Comparison of ENCODE assay signal across 24 cellular contexts in the genomic region with DNA sequence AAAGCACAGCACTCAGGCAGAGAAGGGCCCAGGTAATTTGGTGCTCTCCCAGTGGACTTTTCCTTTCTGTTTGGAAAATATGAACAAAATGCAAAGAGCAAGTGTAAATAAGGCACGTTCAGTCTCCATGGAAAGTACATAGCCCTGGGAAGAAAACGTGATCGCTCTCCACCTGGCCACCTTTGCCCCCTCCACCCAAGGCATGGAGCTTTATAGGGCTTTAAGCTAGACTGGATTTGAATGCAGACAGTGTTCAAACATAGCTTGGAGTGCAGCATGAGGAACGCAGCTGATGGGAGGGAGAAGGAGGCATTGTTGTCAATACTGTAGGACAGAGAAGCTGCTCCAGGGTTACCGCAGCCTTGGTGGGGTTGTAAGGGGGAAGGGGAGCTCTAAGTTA.
DNase-seq lines count a peak whose midpoint lies in the region; ATAC-seq and TF ChIP-seq lines count a peak whose summit lies in the region.
"Had no signal": no experiment of that assay in that cellular context is flagged by ENCODE, and none has a peak within 500 bp of the region (broad histone marks: within the 10 kb centered on the region; RNA-seq: fewer than 3 reads in every experiment).

No MANE protein-coding gene starts in this region.

- DNase-seq in NCI-H1092 treated with DMSO at 0.1 percent for 48 hours (lab: John Stamatoyannopoulos, UW) (peak; percentile 11), NCI-H1092 (lab: John Stamatoyannopoulos, UW) (no peak), NCI-H345 treated with DMSO at 0.1 percent for 48 hours (lab: John Stamatoyannopoulos, UW; ENCODE audit: unreplicated experiment) (peak; percentile 92), globus pallidus (ENCODE audit: low spot score) (peak; percentile 13), progenitor cell of endocrine pancreas (ENCODE audit: low spot score, unreplicated experiment) (no peak), gastrocnemius medialis (no peak), NCI-H748 (lab: John Stamatoyannopoulos, UW; ENCODE audit: unreplicated experiment) (no peak), DMS153 treated with DMSO at 0.1 percent for 48 hours (lab: John Stamatoyannopoulos, UW; ENCODE audit: unreplicated experiment) (no peak)
- DNase-seq: 8988T; CD4-positive, alpha-beta memory T cell; H7; HFFc6; KBM-7; MM.1S; NCI-H1048; NCI-H1694 treated with DMSO at 0.1 percent for 48 hours; NCI-H2081 treated with DMSO at 0.1 percent for 48 hours; NCI-H510A treated with DMSO at 0.1 percent for 48 hours; PC-9; RPMI8226; SHP77 treated with DMSO at 0.1 percent for 48 hours; SK-N-SH; T-helper 2 cell had no signal

- peak overlapping the region; percentile 23 for H3K27ac Mint-ChIP-seq in progenitor cell of endocrine pancreas
- H3K27ac Mint-ChIP-seq: CD4-positive, alpha-beta memory T cell; HFFc6 had no signal

- TF ChIP-seq CTCF in progenitor cell of endocrine pancreas (IDR thresholded peaks at IDR 0.05; ENCODE audit: unreplicated experiment) (no peak), gastrocnemius medialis (IDR thresholded peaks at IDR 0.05 in 4 of 5, conservative IDR thresholded peaks at IDR 0.05 in 1 of 5) (no peak)

- no peaks in the 10 kb centered on the region for H3K27me3 ChIP-seq in gastrocnemius medialis
- H3K27me3 ChIP-seq: BLaER1 treated with 17β-estradiol and CSF1 and Interleukin-3, amounts not matched to agents 10 nM and 100 nM had no signal

- ATAC-seq in gastrocnemius medialis = no peak

- H3K9me3 ChIP-seq in gastrocnemius medialis = no peaks in the 10 kb centered on the region
- H3K9me3 ChIP-seq: SK-N-SH had no signal

- H3K27me3 Mint-ChIP-seq in progenitor cell of endocrine pancreas = peaks cover 32% of the 10 kb centered on the region

- H3K9me3 Mint-ChIP-seq in progenitor cell of endocrine pancreas (ENCODE audit: low read depth) = no peaks in the 10 kb centered on the region
- H3K9me3 Mint-ChIP-seq: HFFc6 had no signal

- no peak for TF ChIP-seq POLR2A in gastrocnemius medialis (IDR thresholded peaks at IDR 0.05)

- no peak overlapping the region for H3K4me3 Mint-ChIP-seq in progenitor cell of endocrine pancreas (ENCODE audit: low read depth)
- H3K4me3 Mint-ChIP-seq: CD4-positive, alpha-beta memory T cell; HFFc6 had no signal

- no peaks in the 10 kb centered on the region for H3K36me3 ChIP-seq in gastrocnemius medialis
- H3K36me3 ChIP-seq: BLaER1 treated with 17β-estradiol and CSF1 and Interleukin-3, amounts not matched to agents 10 nM and 100 nM had no signal

- no peaks in the 10 kb centered on the region for H3K4me1 ChIP-seq in gastrocnemius medialis
- H3K4me1 ChIP-seq: BLaER1 treated with 17β-estradiol and CSF1 and Interleukin-3, amounts not matched to agents 10 nM and 100 nM had no signal

- in situ Hi-C loops in gastrocnemius medialis (cut with MboI; ENCODE audit: low sequenced_read_pairs in 4 of 4) = no loop called here

- H3K4me3 ChIP-seq in gastrocnemius medialis = no peak overlapping the region
- H3K4me3 ChIP-seq: BLaER1 treated with 17β-estradiol and CSF1 and Interleukin-3, amounts not matched to agents 10 nM and 100 nM; PC-9 had no signal

- intact Hi-C loops in gastrocnemius medialis (cut with DNase I; ENCODE audit: low total_unique reads) = no loop called here

- H3K27ac ChIP-seq in gastrocnemius medialis = no peak overlapping the region
- H3K27ac ChIP-seq: BLaER1 treated with 17β-estradiol and CSF1 and Interleukin-3, amounts not matched to agents 10 nM and 100 nM; PC-9 had no signal

- H3K4me1 Mint-ChIP-seq in progenitor cell of endocrine pancreas (ENCODE audit: low read depth) = peaks cover 12% of the 10 kb centered on the region
- H3K4me1 Mint-ChIP-seq: CD4-positive, alpha-beta memory T cell had no signal

- no peaks in the 10 kb centered on the region for H3K36me3 Mint-ChIP-seq in progenitor cell of endocrine pancreas (ENCODE audit: insufficient read depth)
- H3K36me3 Mint-ChIP-seq: CD4-positive, alpha-beta memory T cell had no signal

Comparison
In these comparisons a context has a peak if more than half of its experiments do, and no peak if none do; other contexts are left out.
1. DNase-seq: peak in NCI-H1092 treated with DMSO at 0.1 percent for 48 hours (single experiment), NCI-H345 treated with DMSO at 0.1 percent for 48 hours (single experiment) and globus pallidus (single experiment); none in NCI-H1092 (single experiment), progenitor cell of endocrine pancreas (single experiment), gastrocnemius medialis (0 of 2), NCI-H748 (single experiment) and DMS153 treated with DMSO at 0.1 percent for 48 hours (single experiment).